Comparison of ENCODE assay signal across 1 cellular context in genomic region chr19:46420056-46420455, GRCh38.
TF ChIP-seq lines count a peak whose summit lies in the region.

No MANE protein-coding gene starts in this region.

TF ChIP-seq in K562, 482 proteins besides CTCF, POLR2A, EP300 and RAD21:
- TF ChIP-seq, protein P1, sequence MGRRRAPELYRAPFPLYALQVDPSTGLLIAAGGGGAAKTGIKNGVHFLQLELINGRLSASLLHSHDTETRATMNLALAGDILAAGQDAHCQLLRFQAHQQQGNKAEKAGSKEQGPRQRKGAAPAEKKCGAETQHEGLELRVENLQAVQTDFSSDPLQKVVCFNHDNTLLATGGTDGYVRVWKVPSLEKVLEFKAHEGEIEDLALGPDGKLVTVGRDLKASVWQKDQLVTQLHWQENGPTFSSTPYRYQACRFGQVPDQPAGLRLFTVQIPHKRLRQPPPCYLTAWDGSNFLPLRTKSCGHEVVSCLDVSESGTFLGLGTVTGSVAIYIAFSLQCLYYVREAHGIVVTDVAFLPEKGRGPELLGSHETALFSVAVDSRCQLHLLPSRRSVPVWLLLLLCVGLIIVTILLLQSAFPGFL (CRISPR knock-in tag; IDR thresholded peaks at IDR 0.05) = no peak
- TF ChIP-seq MLLT1 (IDR thresholded peaks at IDR 0.05) (no peak), MYNN (IDR thresholded peaks at IDR 0.05) (no peak), MYNN (CRISPR knock-in tag; IDR thresholded peaks at IDR 0.05) (no peak), ZNF239 (CRISPR knock-in tag; IDR thresholded peaks at IDR 0.05) (no peak), RFX1 (IDR thresholded peaks at IDR 0.05) (no peak), CHD1 (IDR thresholded peaks at IDR 0.05; ENCODE audit: low read length) (no peak), ETV5 (CRISPR knock-in tag; IDR thresholded peaks at IDR 0.05; ENCODE audit: low read depth) (no peak), NRF1 (conservative IDR thresholded peaks at IDR 0.05 in 1 of 2, IDR thresholded peaks at IDR 0.05 in 1 of 2) (no peak), KLF10 (CRISPR knock-in tag; IDR thresholded peaks at IDR 0.05) (no peak), PRMT5 (CRISPR knock-in tag; IDR thresholded peaks at IDR 0.05) (no peak), HNRNPH1 (optimal IDR thresholded peaks at IDR 0.05; ENCODE audit: low read depth, low read length) (no peak), U2AF2 (optimal IDR thresholded peaks at IDR 0.05; ENCODE audit: low read depth, low read length) (no peak), TRIM28 (IDR thresholded peaks at IDR 0.05) (no peak), ZSCAN29 (IDR thresholded peaks at IDR 0.05) (no peak), EHMT2 (IDR thresholded peaks at IDR 0.05) (no peak)
